24 cellular contexts compared by ENCODE assay signal in genomic region chr6:105871542-105871941, GRCh38.
"Had no signal": no experiment of that assay in that cellular context is flagged by ENCODE, and none has a peak within 500 bp of the region (broad histone marks: within the 10 kb centered on the region; RNA-seq: fewer than 3 reads in every experiment).

No MANE protein-coding gene starts in this region.

- H3K27me3 ChIP-seq: brain microvascular endothelial cell, esophagus squamous epithelium, gastroesophageal sphincter, heart right ventricle had no signal

- H3K4me3 Mint-ChIP-seq: activated CD4-positive, alpha-beta memory T cell treated with anti-CD3 and anti-CD28 coated beads, Interleukin-2, amount 10 ng/mL, durations not matched to agents 7 days and 5 days; activated CD4-positive, alpha-beta T cell treated with anti-CD3 and anti-CD28 coated beads, Interleukin-2, amount 10 ng/mL, durations not matched to agents 7 days and 5 days; activated naive CD8-positive, alpha-beta T cell; activated T-cell treated with anti-CD3 and anti-CD28 coated beads, Interleukin-2, amount 50 U/mL, for 24 hours; activated T-cell treated with anti-CD3 and anti-CD28 coated beads, Interleukin-2, amount 50 U/mL, for 72 hours; central memory CD8-positive, alpha-beta T cell; WTC11 had no signal

- H3K27ac ChIP-seq: brain microvascular endothelial cell, epithelial cell of prostate, esophagus squamous epithelium, gastroesophageal sphincter had no signal

- H3K9me3 ChIP-seq: esophagus squamous epithelium, gastroesophageal sphincter, heart right ventricle had no signal

- H3K4me1 Mint-ChIP-seq: central memory CD8-positive, alpha-beta T cell had no signal

- H3K36me3 ChIP-seq: brain microvascular endothelial cell, esophagus squamous epithelium, gastroesophageal sphincter, heart right ventricle had no signal

- ATAC-seq: activated T-cell treated with anti-CD3 and anti-CD28 coated beads, Interleukin-2, amount 50 U/mL, for 72 hours; WTC11 had no signal

- H3K9me3 Mint-ChIP-seq: activated T-cell treated with anti-CD3 and anti-CD28 coated beads, Interleukin-2, amount 50 U/mL, for 24 hours; activated T-cell treated with anti-CD3 and anti-CD28 coated beads, Interleukin-2, amount 50 U/mL, for 72 hours; central memory CD8-positive, alpha-beta T cell had no signal

- DNase-seq: activated CD4-positive, alpha-beta memory T cell treated with anti-CD3 and anti-CD28 coated beads, Interleukin-2, amount 10 ng/mL, durations not matched to agents 7 days and 5 days; activated CD4-positive, alpha-beta T cell treated with anti-CD3 and anti-CD28 coated beads for 1 hour; activated CD4-positive, alpha-beta T cell treated with anti-CD3 and anti-CD28 coated beads for 4 hours; activated CD4-positive, alpha-beta T cell treated with anti-CD3 and anti-CD28 coated beads, Interleukin-2, amount 10 ng/mL, durations not matched to agents 7 days and 5 days; activated CD4-positive, alpha-beta T cell treated with anti-CD3 and anti-CD28 coated beads, Interleukin-2, amount 50 U/mL, for 4 hours; activated CD8-positive, alpha-beta memory T cell treated with anti-CD3 and anti-CD28 coated beads, Interleukin-2, amount 50 U/mL, for 48 hours; activated gamma-delta T cell; activated naive CD4-positive, alpha-beta T cell treated with anti-CD3 and anti-CD28 coated beads, Interleukin-2, amount 50 U/mL, for 16 hours; activated naive CD4-positive, alpha-beta T cell treated with Interleukin-2 at 50 U/mL for 16 hours; activated T-cell treated with anti-CD3 and anti-CD28 coated beads for 4 hours; activated T-cell treated with anti-CD3 and anti-CD28 coated beads, Interleukin-2, amount 50 U/mL, for 24 hours; activated T-cell treated with anti-CD3 and anti-CD28 coated beads, Interleukin-2, amount 50 U/mL, for 72 hours; amniotic stem cell; brain microvascular endothelial cell; cortex of kidney; effector CD8-positive, alpha-beta T cell; esophagus squamous epithelium; heart right ventricle; T-helper 2 cell had no signal

- H3K4me3 ChIP-seq: esophagus squamous epithelium, gastroesophageal sphincter, heart right ventricle had no signal

- H3K27ac Mint-ChIP-seq: activated CD4-positive, alpha-beta memory T cell treated with anti-CD3 and anti-CD28 coated beads, Interleukin-2, amount 10 ng/mL, durations not matched to agents 7 days and 5 days; activated CD4-positive, alpha-beta T cell treated with anti-CD3 and anti-CD28 coated beads, Interleukin-2, amount 10 ng/mL, durations not matched to agents 7 days and 5 days; activated naive CD8-positive, alpha-beta T cell; activated T-cell treated with anti-CD3 and anti-CD28 coated beads, Interleukin-2, amount 50 U/mL, for 24 hours; activated T-cell treated with anti-CD3 and anti-CD28 coated beads, Interleukin-2, amount 50 U/mL, for 72 hours had no signal

- H3K36me3 Mint-ChIP-seq: WTC11 had no signal
